In the genomic region with DNA sequence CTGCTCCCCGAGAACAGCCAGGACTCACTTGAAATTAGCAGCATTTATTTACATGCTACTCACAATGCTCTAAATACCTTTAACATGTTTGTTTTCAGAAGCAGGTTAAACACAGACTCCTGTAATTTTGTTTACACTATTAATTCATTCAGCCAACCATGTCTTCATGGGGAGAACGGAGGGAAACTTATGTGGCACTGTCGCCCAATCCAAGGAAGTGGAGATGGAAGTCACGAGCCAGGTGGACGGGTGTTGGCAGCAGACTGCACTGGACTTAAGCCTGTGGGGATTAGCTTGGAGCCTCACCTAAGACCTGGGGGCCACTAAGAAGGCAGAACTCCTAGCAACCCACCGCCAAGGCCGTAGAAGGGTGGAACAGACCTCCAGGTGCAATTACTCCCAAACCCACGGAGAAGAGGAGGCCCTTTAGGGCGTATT, we compare ENCODE assay signal across 1 cellular context.
A peak's percentile ranks its signal among the peaks of the same experiment; 100 is the strongest.
TF ChIP-seq lines count a peak whose summit lies in the region.

No MANE protein-coding gene starts in this region.

TF ChIP-seq in WTC11, 78 proteins besides CTCF, POLR2A, EP300 and RAD21 (continued from another document):
- TF ChIP-seq AR (CRISPR knock-in tag; IDR thresholded peaks at IDR 0.05) = 0 out of 2 replicates have a peak, but pooled peaks have one; percentile 5
- no peak for TF ChIP-seq SMAD4 (CRISPR knock-in tag; IDR thresholded peaks at IDR 0.05)
- TF ChIP-seq, protein P1, sequence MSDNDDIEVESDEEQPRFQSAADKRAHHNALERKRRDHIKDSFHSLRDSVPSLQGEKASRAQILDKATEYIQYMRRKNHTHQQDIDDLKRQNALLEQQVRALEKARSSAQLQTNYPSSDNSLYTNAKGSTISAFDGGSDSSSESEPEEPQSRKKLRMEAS (CRISPR knock-in tag; IDR thresholded peaks at IDR 0.05) = no peak
- TF ChIP-seq ZNF138 (CRISPR knock-in tag; conservative IDR thresholded peaks at IDR 0.05) = peak; percentile 34; the same call in 1 of the 2 replicates
TF ChIP-seq in WTC11: peak in this region for 2.
